8 cellular contexts compared by ENCODE assay signal in the genomic region with DNA sequence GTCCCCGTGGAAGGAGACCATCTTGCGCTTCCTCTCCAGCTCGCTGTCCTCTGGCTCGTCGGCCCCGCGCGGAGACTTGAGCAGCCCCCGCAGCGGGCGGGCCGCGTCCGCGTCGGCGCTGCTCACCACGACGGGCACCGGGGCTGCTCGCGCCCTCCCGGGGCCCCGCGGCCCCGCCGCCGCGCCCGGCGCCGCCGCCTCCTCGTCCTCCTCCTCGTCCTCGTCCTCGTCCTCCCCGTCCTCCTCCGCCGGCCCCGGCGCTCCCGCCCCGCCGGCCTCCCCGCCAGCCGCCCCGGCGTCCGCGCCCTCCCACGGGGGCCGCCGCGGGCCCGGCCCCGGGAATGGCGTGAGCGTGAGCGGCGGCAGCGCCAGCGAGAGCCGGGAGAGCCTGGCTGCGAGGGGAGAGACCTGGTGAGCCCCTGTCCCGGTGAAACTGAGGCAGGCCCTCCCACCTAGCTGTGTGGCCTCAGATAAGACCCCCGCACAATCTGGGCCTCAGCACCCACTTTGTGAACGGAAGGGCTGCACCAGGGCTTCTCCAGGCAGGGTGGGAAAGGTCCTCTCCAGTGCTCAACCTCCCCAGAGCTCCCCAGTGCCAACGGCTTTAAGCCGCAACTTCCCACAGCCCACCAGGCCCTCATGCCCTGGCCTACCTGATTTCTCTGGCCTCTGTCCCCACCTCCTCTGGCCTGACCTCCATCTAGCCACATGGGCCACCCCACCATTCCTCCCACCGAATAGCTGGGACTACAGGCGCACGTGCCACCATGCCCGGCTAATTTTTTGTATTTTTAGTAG. TPM values are rescaled to one million over a fixed set of nuclear protein-coding genes. Genes with fewer than 3 reads are reported as not detected.
DNase-seq lines count a peak whose midpoint lies in the region; ATAC-seq and TF ChIP-seq lines count a peak whose summit lies in the region.

No MANE protein-coding gene starts in this region.

- DNase-seq in WTC11 (ENCODE audit: low spot score) (no peak), left ventricle myocardium superior (no peak), spleen (peak; percentile 75), dermis blood vessel endothelial cell (no peak), HPDE6-E6E7 (ENCODE audit: extremely low spot score) (no peak), cerebellum (ENCODE audit: low spot score) (no peak)

- H3K4me3 Mint-ChIP-seq in WTC11, result peak overlapping the region; percentile 79

- peak overlapping the region in 4 of 8 donors; percentile 59 to 77 (median 72) for H3K27ac ChIP-seq in spleen

- CTCF ChIA-PET in WTC11 (lab: Charles Lee), result interaction anchor here (0.6 to 2.6 kb wide), 26 partner anchors 8 to 499 kb away, joined by 3 to 45 read pairs (median 4); partner anchors contain the start of genes FAM83E, GRIN2D, GYS1 and KDELR1

- peaks cover 0 to 98% (median 45%) of the 10 kb centered on the region in 7 donors for H3K27me3 ChIP-seq in spleen (replicated peaks in 1 of 7)

- intact Hi-C loops in left ventricle myocardium superior (cut with micrococcal nuclease) (no loop called here), spleen (cut with DNase I; ENCODE audit: low total_unique reads) (no loop called here)

- H3K4me3 ChIP-seq in spleen, result peak overlapping the region in 7 of 8 donors; percentile 34 to 73 (median 42)

- no peak for TF ChIP-seq POLR2A in spleen (IDR thresholded peaks at IDR 0.05)

- ATAC-seq in GM21825 (IDR thresholded peaks at IDR 0.05; ENCODE audit: unreplicated experiment), result peak; percentile 1
- no peak for ATAC-seq in WTC11
- ATAC-seq in left ventricle myocardium superior, result peak; percentile 5
- no peak for ATAC-seq in HG02938 (IDR thresholded peaks at IDR 0.05; ENCODE audit: unreplicated experiment)

- no peaks in the 10 kb centered on the region for H3K36me3 ChIP-seq in spleen

- H3K4me1 ChIP-seq in spleen, result peaks cover 8 to 74% (median 48%) of the 10 kb centered on the region in 6 donors

- peaks cover 28% of the 10 kb centered on the region for H3K27me3 Mint-ChIP-seq in WTC11 (ENCODE audit: low read depth)

- WGBS in spleen, 5 donors, result 8 to 86% (median 15%) methylated on average over 6 to 74 of the region's 74 CpGs

- no peaks in the 10 kb centered on the region for H3K9me3 Mint-ChIP-seq in WTC11

- H3K4me1 Mint-ChIP-seq in WTC11, result peaks cover 29% of the 10 kb centered on the region

- peak overlapping the region; percentile 45; the same call in 1 of the 2 replicates for H3K27ac Mint-ChIP-seq in WTC11

- no peaks in the 10 kb centered on the region for H3K36me3 Mint-ChIP-seq in WTC11

- POLR2A ChIA-PET in WTC11 (lab: Charles Lee), result interaction anchor here (0.6 to 1.9 kb wide), 7 partner anchors 8 to 160 kb away, joined by 3 to 11 read pairs (median 4); partner anchors contain the start of gene FAM83E

- TF ChIP-seq CTCF in WTC11 (IDR thresholded peaks at IDR 0.05) (no peak), spleen (IDR thresholded peaks at IDR 0.05 in 8 of 11, conservative IDR thresholded peaks at IDR 0.05 in 3 of 11) (no peak)

- peaks cover 0 to 4% (median 0%) of the 10 kb centered on the region in 8 donors for H3K9me3 ChIP-seq in spleen

TF ChIP-seq in WTC11, 78 proteins besides CTCF, POLR2A, EP300 and RAD21 (continues in another document):
- TF ChIP-seq GRHL2 (CRISPR knock-in tag; IDR thresholded peaks at IDR 0.05; ENCODE audit: insufficient replicate concordance, severe bottlenecking) (no peak), ETV6 (CRISPR knock-in tag; IDR thresholded peaks at IDR 0.05) (0 out of 2 replicates have a peak, but pooled peaks have one; percentile 49), FOXK1 (CRISPR knock-in tag; IDR thresholded peaks at IDR 0.05) (0 out of 2 replicates have a peak, but pooled peaks have one; percentile 31), EMX1 (CRISPR knock-in tag; IDR thresholded peaks at IDR 0.05) (0 out of 2 replicates have a peak, but pooled peaks have one; percentile 58)
- TF ChIP-seq, protein P1, sequence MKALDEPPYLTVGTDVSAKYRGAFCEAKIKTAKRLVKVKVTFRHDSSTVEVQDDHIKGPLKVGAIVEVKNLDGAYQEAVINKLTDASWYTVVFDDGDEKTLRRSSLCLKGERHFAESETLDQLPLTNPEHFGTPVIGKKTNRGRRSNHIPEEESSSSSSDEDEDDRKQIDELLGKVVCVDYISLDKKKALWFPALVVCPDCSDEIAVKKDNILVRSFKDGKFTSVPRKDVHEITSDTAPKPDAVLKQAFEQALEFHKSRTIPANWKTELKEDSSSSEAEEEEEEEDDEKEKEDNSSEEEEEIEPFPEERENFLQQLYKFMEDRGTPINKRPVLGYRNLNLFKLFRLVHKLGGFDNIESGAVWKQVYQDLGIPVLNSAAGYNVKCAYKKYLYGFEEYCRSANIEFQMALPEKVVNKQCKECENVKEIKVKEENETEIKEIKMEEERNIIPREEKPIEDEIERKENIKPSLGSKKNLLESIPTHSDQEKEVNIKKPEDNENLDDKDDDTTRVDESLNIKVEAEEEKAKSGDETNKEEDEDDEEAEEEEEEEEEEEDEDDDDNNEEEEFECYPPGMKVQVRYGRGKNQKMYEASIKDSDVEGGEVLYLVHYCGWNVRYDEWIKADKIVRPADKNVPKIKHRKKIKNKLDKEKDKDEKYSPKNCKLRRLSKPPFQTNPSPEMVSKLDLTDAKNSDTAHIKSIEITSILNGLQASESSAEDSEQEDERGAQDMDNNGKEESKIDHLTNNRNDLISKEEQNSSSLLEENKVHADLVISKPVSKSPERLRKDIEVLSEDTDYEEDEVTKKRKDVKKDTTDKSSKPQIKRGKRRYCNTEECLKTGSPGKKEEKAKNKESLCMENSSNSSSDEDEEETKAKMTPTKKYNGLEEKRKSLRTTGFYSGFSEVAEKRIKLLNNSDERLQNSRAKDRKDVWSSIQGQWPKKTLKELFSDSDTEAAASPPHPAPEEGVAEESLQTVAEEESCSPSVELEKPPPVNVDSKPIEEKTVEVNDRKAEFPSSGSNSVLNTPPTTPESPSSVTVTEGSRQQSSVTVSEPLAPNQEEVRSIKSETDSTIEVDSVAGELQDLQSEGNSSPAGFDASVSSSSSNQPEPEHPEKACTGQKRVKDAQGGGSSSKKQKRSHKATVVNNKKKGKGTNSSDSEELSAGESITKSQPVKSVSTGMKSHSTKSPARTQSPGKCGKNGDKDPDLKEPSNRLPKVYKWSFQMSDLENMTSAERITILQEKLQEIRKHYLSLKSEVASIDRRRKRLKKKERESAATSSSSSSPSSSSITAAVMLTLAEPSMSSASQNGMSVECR (CRISPR knock-in tag; IDR thresholded peaks at IDR 0.05; ENCODE audit: borderline replicate concordance), result 0 out of 2 replicates have a peak, but pooled peaks have one; percentile 30
- TF ChIP-seq, protein P2, sequence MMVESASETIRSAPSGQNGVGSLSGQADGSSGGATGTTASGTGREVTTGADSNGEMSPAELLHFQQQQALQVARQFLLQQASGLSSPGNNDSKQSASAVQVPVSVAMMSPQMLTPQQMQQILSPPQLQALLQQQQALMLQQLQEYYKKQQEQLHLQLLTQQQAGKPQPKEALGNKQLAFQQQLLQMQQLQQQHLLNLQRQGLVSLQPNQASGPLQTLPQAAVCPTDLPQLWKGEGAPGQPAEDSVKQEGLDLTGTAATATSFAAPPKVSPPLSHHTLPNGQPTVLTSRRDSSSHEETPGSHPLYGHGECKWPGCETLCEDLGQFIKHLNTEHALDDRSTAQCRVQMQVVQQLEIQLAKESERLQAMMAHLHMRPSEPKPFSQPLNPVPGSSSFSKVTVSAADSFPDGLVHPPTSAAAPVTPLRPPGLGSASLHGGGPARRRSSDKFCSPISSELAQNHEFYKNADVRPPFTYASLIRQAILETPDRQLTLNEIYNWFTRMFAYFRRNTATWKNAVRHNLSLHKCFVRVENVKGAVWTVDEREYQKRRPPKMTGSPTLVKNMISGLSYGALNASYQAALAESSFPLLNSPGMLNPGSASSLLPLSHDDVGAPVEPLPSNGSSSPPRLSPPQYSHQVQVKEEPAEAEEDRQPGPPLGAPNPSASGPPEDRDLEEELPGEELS (CRISPR knock-in tag; IDR thresholded peaks at IDR 0.05), result no peak

RNA-seq across cellular contexts. Expression of gene LMTK3, which starts 17.7 kb away (rescaled TPM):
- total RNA-seq in WTC11 (2021) (15.9 to 19.4 TPM (median 19.1 TPM) in 3 replicates), left ventricle myocardium superior (1.4 TPM), spleen (1 to 10 TPM in 6 of 7 donors, under 1 TPM in 1; 0.69 to 4.2 (median 1.5) TPM), dermis blood vessel endothelial cell (0.14 TPM in 1 of 2 replicates, not detected in the other), cerebellum (7.0 TPM)
- 1 to 10 TPM in 1 of 3 donors, under 1 TPM in 2; 0.29 to 1.1 (median 0.37) TPM for polyA plus RNA-seq in spleen

RNA-seq across cellular contexts. Expression of gene CYTH2, which starts 24.7 kb away (rescaled TPM):
- total RNA-seq in WTC11 (2021) (70.4 to 72.6 TPM (median 71.9 TPM) in 3 replicates), left ventricle myocardium superior (33.4 TPM), spleen (10 to 100 TPM; 31.4 to 66.4 (median 48.2) TPM), dermis blood vessel endothelial cell (63.1 and 89.0 TPM in 2 replicates), cerebellum (49.7 TPM)
- 10 to 100 TPM; 22.6 to 44.1 (median 24.6) TPM for polyA plus RNA-seq in spleen

RNA-seq across cellular contexts. Expression of gene KCNJ14, which starts 38.5 kb away (rescaled TPM):
- 1.1 to 1.4 TPM (median 1.1 TPM) in 3 replicates for total RNA-seq in WTC11 (2021)
- total RNA-seq in left ventricle myocardium superior, result 0.35 TPM
- 1 to 10 TPM in 2 of 7 donors, under 1 TPM in 5; 0.43 to 1.4 (median 0.93) TPM for total RNA-seq in spleen
- under 1 TPM; 0.26 to 0.61 (median 0.38) TPM for polyA plus RNA-seq in spleen
- 0.33 and 0.51 TPM in 2 replicates for total RNA-seq in dermis blood vessel endothelial cell
- 1.6 TPM for total RNA-seq in cerebellum

RNA-seq across cellular contexts. Expression of gene GRWD1, which starts 48.1 kb away (rescaled TPM):
- 59.8 to 67.2 TPM (median 61.6 TPM) in 3 replicates for total RNA-seq in WTC11 (2021)
- 15.7 TPM for total RNA-seq in left ventricle myocardium superior
- total RNA-seq in spleen, result 10 to 100 TPM; 24.3 to 34.5 (median 26.0) TPM
- polyA plus RNA-seq in spleen, result 10 to 100 TPM in 1 of 3 donors, 1 to 10 TPM in 2; 5.5 to 14.7 (median 9.5) TPM
- 41.4 and 57.9 TPM in 2 replicates for total RNA-seq in dermis blood vessel endothelial cell
- 9.7 TPM for total RNA-seq in cerebellum

RNA-seq across cellular contexts. Expression of gene SULT2B1, which starts 58.1 kb away (rescaled TPM):
- total RNA-seq in WTC11 (2021) (0.96 to 2.1 TPM (median 1.3 TPM) in 3 replicates), left ventricle myocardium superior (0.35 TPM), spleen (not detected), dermis blood vessel endothelial cell (0.42 TPM in 1 of 2 replicates, not detected in the other), cerebellum (not detected)
- polyA plus RNA-seq in spleen, result under 1 TPM in 2 of 3 donors, not detected in 1; 0.12 to 0.58 TPM

Comparison
In these comparisons a context has a peak if more than half of its experiments do, and no peak if none do; other contexts are left out.
1. ATAC-seq: peak in GM21825 (single experiment) and left ventricle myocardium superior (single experiment); none in WTC11 (single experiment) and HG02938 (single experiment).